ENCODE assay signal across 16 cellular contexts in genomic region chr4:168716411-168717129, GRCh38.
DNase-seq lines count a peak whose midpoint lies in the region; ATAC-seq, FAIRE-seq and TF ChIP-seq lines count a peak whose summit lies in the region.
"Had no signal": no experiment of that assay in that cellular context is flagged by ENCODE, and none has a peak within 500 bp of the region (broad histone marks: within the 10 kb centered on the region; RNA-seq: fewer than 3 reads in every experiment).

No MANE protein-coding gene starts in this region.

- H3K27me3 ChIP-seq in endothelial cell of umbilical vein (ENCODE audit: control insufficient read depth in 2 of 2, insufficient read depth in 2 of 2, low read length in 2 of 2) (no peaks in the 10 kb centered on the region), stomach (no peaks in the 10 kb centered on the region)
- H3K27me3 ChIP-seq: brain microvascular endothelial cell had no signal

- H3K4me1 ChIP-seq in endothelial cell of umbilical vein (ENCODE audit: control insufficient read depth, extremely low read depth, insufficient read depth, low read length) (peaks cover 6% of the 10 kb centered on the region), stomach (peaks cover 0 to 29% (median 8%) of the 10 kb centered on the region in 4 donors)

- peaks cover 5% of the 10 kb centered on the region for H3K9me3 Mint-ChIP-seq in mesothelial cell of epicardium
- H3K9me3 Mint-ChIP-seq: stimulated activated memory B cell treated with anti-CD40 and anti-IgM and Interleukin-4, amounts not matched to agents 10 μg/mL and 1 μg/mL and 100 μg/mL, for 72 hours had no signal

- FAIRE-seq in endothelial cell of umbilical vein (lab: Jason Lieb, UNC) = no peak
- FAIRE-seq: islet of Langerhans had no signal

- no peaks in the 10 kb centered on the region for H3K27me3 Mint-ChIP-seq in mesothelial cell of epicardium (ENCODE audit: low read depth)

- no peaks in the 10 kb centered on the region for H4K20me1 ChIP-seq in endothelial cell of umbilical vein (replicated peaks; ENCODE audit: control insufficient read depth, extremely low read depth, insufficient read depth, low read length)

- H3K9me1 ChIP-seq in endothelial cell of umbilical vein (replicated peaks; ENCODE audit: control insufficient read depth, extremely low read depth, insufficient read depth, low read length) = no peaks in the 10 kb centered on the region

- no peak overlapping the region for H3K4me2 ChIP-seq in endothelial cell of umbilical vein (ENCODE audit: insufficient read depth, low read length)

- BruUV-seq in endothelial cell of umbilical vein (replicated peaks; lab: Mats Ljungman, UMichigan) = no TSS peak

- no peak overlapping the region for H3K27ac ChIP-seq in endothelial cell of umbilical vein (ENCODE audit: insufficient read depth, low read depth, low read length)
- peak overlapping the region in 4 of 5 donors; percentile 36 to 70 (median 42) for H3K27ac ChIP-seq in stomach
- H3K27ac ChIP-seq: brain microvascular endothelial cell, WERI-Rb-1 had no signal

- peak; percentile 72 for TF ChIP-seq EP300 in stomach (IDR thresholded peaks at IDR 0.05)

- TF ChIP-seq POLR2A in endothelial cell of umbilical vein (IDR thresholded peaks at IDR 0.05; ENCODE audit: low read depth, low read length) (no peak), stomach (IDR thresholded peaks at IDR 0.05) (no peak)

- POLR2A ChIA-PET in endothelial cell of umbilical vein (lab: Charles Lee) = no interaction called here

- peak overlapping the region; percentile 17 for H3K27ac Mint-ChIP-seq in mesothelial cell of epicardium
- H3K27ac Mint-ChIP-seq: endodermal cell; stimulated activated memory B cell treated with anti-CD40 and anti-IgM and Interleukin-4, amounts not matched to agents 10 μg/mL and 1 μg/mL and 100 μg/mL, for 72 hours had no signal

- CTCF ChIA-PET in endothelial cell of umbilical vein (lab: Charles Lee) = interaction anchor here (1.3 kb wide), 1 partner anchor 23 kb away, joined by 3 read pairs; no protein-coding TSS in a partner anchor

- no peak overlapping the region for H3K4me3 Mint-ChIP-seq in mesothelial cell of epicardium
- H3K4me3 Mint-ChIP-seq: endodermal cell; stimulated activated memory B cell treated with anti-CD40 and anti-IgM and Interleukin-4, amounts not matched to agents 10 μg/mL and 1 μg/mL and 100 μg/mL, for 72 hours had no signal

- peaks cover 48% of the 10 kb centered on the region for H3K36me3 Mint-ChIP-seq in mesothelial cell of epicardium
- H3K36me3 Mint-ChIP-seq: stimulated activated memory B cell treated with anti-CD40 and anti-IgM and Interleukin-4, amounts not matched to agents 10 μg/mL and 1 μg/mL and 100 μg/mL, for 72 hours had no signal

- TF ChIP-seq CTCF in endothelial cell of umbilical vein (IDR thresholded peaks at IDR 0.05; ENCODE audit: extremely low read depth in 1 of 2, insufficient read depth in 1 of 2, low read depth in 1 of 2, low read length in 2 of 2) = no peak
- TF ChIP-seq CTCF in mesothelial cell of epicardium (IDR thresholded peaks at IDR 0.05; ENCODE audit: unreplicated experiment) = no peak
- TF ChIP-seq CTCF in stomach (IDR thresholded peaks at IDR 0.05) = no peak

- no peaks in the 10 kb centered on the region for H3K79me2 ChIP-seq in endothelial cell of umbilical vein (ENCODE audit: control insufficient read depth, insufficient read depth, low read length)

- DNase-seq in LHCN-M2 (ENCODE audit: low read depth) (peak; percentile 86), endothelial cell of umbilical vein (ENCODE audit: low read depth, low spot score) (peak; percentile 13), mesothelial cell of epicardium (ENCODE audit: low spot score in 2 of 2, unreplicated experiment in 2 of 2) (no peak), stomach (no peak), pons (ENCODE audit: low spot score) (no peak), germinal center (ENCODE audit: low spot score) (no peak), COLO829 (ENCODE audit: low spot score) (no peak)
- DNase-seq: activated gamma-delta T cell treated with Interleukin-2 at 50 U/mL for 16 hours, brain microvascular endothelial cell, endodermal cell, NCI-H1092, OCI-M1, WERI-Rb-1 had no signal

- H3K9ac ChIP-seq in endothelial cell of umbilical vein (replicated peaks; ENCODE audit: extremely low read depth, insufficient read depth, low read length) = no peak overlapping the region

- H3K4me1 Mint-ChIP-seq in mesothelial cell of epicardium = peaks cover 18% of the 10 kb centered on the region

- no peak overlapping the region for H3K4me3 ChIP-seq in endothelial cell of umbilical vein (replicated peaks in 1 of 3; ENCODE audit: insufficient read depth in 1 of 3, low read depth in 1 of 3, low read length in 3 of 3)
- no peak overlapping the region for H3K4me3 ChIP-seq in stomach

- no peaks in the 10 kb centered on the region for H3K9me3 ChIP-seq in endothelial cell of umbilical vein (replicated peaks; ENCODE audit: control insufficient read depth, insufficient read depth, low read length)
- no peaks in the 10 kb centered on the region for H3K9me3 ChIP-seq in stomach

- H3K36me3 ChIP-seq in endothelial cell of umbilical vein (ENCODE audit: control insufficient read depth in 2 of 2, extremely low read depth in 1 of 2, insufficient read depth in 2 of 2, low read length in 2 of 2) (no peaks in the 10 kb centered on the region), stomach (no peaks in the 10 kb centered on the region)
- H3K36me3 ChIP-seq: brain microvascular endothelial cell, WERI-Rb-1 had no signal

- dilution Hi-C loops in endothelial cell of umbilical vein (cut with MboI; ENCODE audit: extremely low pct_ligation_motif_present, low sequenced_read_pairs) = no loop called here

- no peak overlapping the region for H2AFZ ChIP-seq in endothelial cell of umbilical vein (ENCODE audit: low read depth, low read length)

- 80 to 86% (median 81%) methylated on average over 3 of the region's 3 CpGs for whole genome bisulfite sequencing in stomach, 5 donors

- no peak for ATAC-seq in HG02981 (IDR thresholded peaks at IDR 0.05; ENCODE audit: unreplicated experiment)
- ATAC-seq: stimulated activated memory B cell treated with anti-CD40 and anti-IgM and Interleukin-4, amounts not matched to agents 10 μg/mL and 1 μg/mL and 100 μg/mL, for 72 hours had no signal

- intact Hi-C loops in endothelial cell of umbilical vein (cut with micrococcal nuclease) = no loop called here
- intact Hi-C loops in stomach (cut with DNase I; ENCODE audit: low total_unique reads) = no loop called here

TF ChIP-seq in endothelial cell of umbilical vein, 7 proteins besides CTCF, POLR2A, EP300 and RAD21:
- TF ChIP-seq JUN (IDR thresholded peaks at IDR 0.05; ENCODE audit: borderline replicate concordance, insufficient read depth, insufficient read length, low read depth) (no peak), GATA2 (IDR thresholded peaks at IDR 0.05; ENCODE audit: insufficient read depth, insufficient read length, low read depth, low read length) (no peak), MAX (IDR thresholded peaks at IDR 0.05; ENCODE audit: insufficient read depth, insufficient read length) (no peak), POLR2AphosphoS5 (IDR thresholded peaks at IDR 0.05; ENCODE audit: insufficient read depth, low read depth, low read length) (no peak), MYC (IDR thresholded peaks at IDR 0.05; ENCODE audit: low read depth, low read length) (no peak), EZH2 (IDR thresholded peaks at IDR 0.05; ENCODE audit: borderline replicate concordance, low read depth, low read length, severe bottlenecking) (no peak), FOS (IDR thresholded peaks at IDR 0.05; ENCODE audit: borderline replicate concordance, insufficient read depth, low read length) (no peak)
TF ChIP-seq in endothelial cell of umbilical vein: peak in this region for 0.

Comparison
In these comparisons a context has a peak if more than half of its experiments do, and no peak if none do; other contexts are left out.
1. DNase-seq: peak in LHCN-M2 (single experiment) and endothelial cell of umbilical vein (single experiment); none in mesothelial cell of epicardium (0 of 2), stomach (single experiment), pons (single experiment), germinal center (single experiment) and COLO829 (single experiment).